In genomic region chr9:92426501-92426900, GRCh38 we compare ENCODE assay signal across 18 cellular contexts. TPM values are rescaled to one million over a fixed set of nuclear protein-coding genes. Genes with fewer than 3 reads are reported as not detected.
DNase-seq lines count a peak whose midpoint lies in the region; TF ChIP-seq lines count a peak whose summit lies in the region.
"Had no signal": no experiment of that assay in that cellular context is flagged by ENCODE, and none has a peak within 500 bp of the region (broad histone marks: within the 10 kb centered on the region; RNA-seq: fewer than 3 reads in every experiment).

No MANE protein-coding gene starts in this region.

- no peak overlapping the region for H3K18ac ChIP-seq in neuronal stem cell (ENCODE audit: low read length)

- H3K9me3 ChIP-seq in BE2C (no peaks in the 10 kb centered on the region), endodermal cell (ENCODE audit: control insufficient read depth, low read length) (no peaks in the 10 kb centered on the region), neuronal stem cell (replicated peaks in 1 of 2; ENCODE audit: control insufficient read depth in 2 of 2, insufficient read depth in 1 of 2, low read depth in 1 of 2, low read length in 2 of 2) (no peaks in the 10 kb centered on the region)
- H3K9me3 ChIP-seq: MG63, right lobe of liver had no signal

- H3K23ac ChIP-seq in neuronal stem cell (ENCODE audit: low read depth, low read length, poor library complexity) = no peak overlapping the region

- H3K9me3 Mint-ChIP-seq in endodermal cell = no peaks in the 10 kb centered on the region
- H3K9me3 Mint-ChIP-seq: activated T-cell treated with anti-CD3 and anti-CD28 coated beads, Interleukin-2, amount 50 U/mL, for 24 hours; natural killer cell treated with Interleukin-12 subunit alpha and Interleukin-12 subunit beta and Interleukin-15 and Interleukin-18, amount 100 ng/mL, for 72 hours had no signal

- H2BK5ac ChIP-seq in neuronal stem cell (ENCODE audit: low read length) = no peak overlapping the region

- no peak overlapping the region for H2BK12ac ChIP-seq in neuronal stem cell (ENCODE audit: low read length)

- H2BK15ac ChIP-seq in neuronal stem cell (ENCODE audit: low read length) = no peak overlapping the region

- no peak overlapping the region for H3K9ac ChIP-seq in endodermal cell (ENCODE audit: extremely low read depth, low read length, poor library complexity, severe bottlenecking)
- no peak overlapping the region for H3K9ac ChIP-seq in neuronal stem cell (ENCODE audit: low read depth, low read length, poor library complexity)

- no peaks in the 10 kb centered on the region for H3K4me1 Mint-ChIP-seq in endodermal cell

- no peaks in the 10 kb centered on the region for H3K27me3 Mint-ChIP-seq in endodermal cell (ENCODE audit: insufficient read depth)
- H3K27me3 Mint-ChIP-seq: activated T-cell treated with anti-CD3 and anti-CD28 coated beads, Interleukin-2, amount 50 U/mL, for 24 hours; natural killer cell treated with Interleukin-12 subunit alpha and Interleukin-12 subunit beta and Interleukin-15 and Interleukin-18, amount 100 ng/mL, for 72 hours had no signal

- H3K36me3 ChIP-seq in BE2C (no peaks in the 10 kb centered on the region), endodermal cell (ENCODE audit: control insufficient read depth, insufficient read depth, low read length) (no peaks in the 10 kb centered on the region), neuronal stem cell (replicated peaks in 1 of 2; ENCODE audit: control insufficient read depth in 2 of 2, insufficient read depth in 2 of 2, low read length in 2 of 2) (no peaks in the 10 kb centered on the region)
- H3K36me3 ChIP-seq: MG63, right lobe of liver had no signal

- no peak overlapping the region for H4K91ac ChIP-seq in neuronal stem cell (ENCODE audit: low read depth, low read length, poor library complexity)

- H2BK120ac ChIP-seq in neuronal stem cell (ENCODE audit: low read depth, low read length) = no peak overlapping the region

- H3K4me3 ChIP-seq in BE2C (ENCODE audit: low read depth, low read length) (no peak overlapping the region), endodermal cell (ENCODE audit: low read length) (no peak overlapping the region), neuronal stem cell (ENCODE audit: low read length in 2 of 2) (no peak overlapping the region)
- H3K4me3 ChIP-seq: MG63, right lobe of liver had no signal

- no peak overlapping the region for H3K4me2 ChIP-seq in neuronal stem cell (ENCODE audit: insufficient read depth, low read length, poor library complexity, severe bottlenecking)

- H3K4me1 ChIP-seq in BE2C (peaks cover 7% of the 10 kb centered on the region; the same call in 1 of the 2 replicates), endodermal cell (ENCODE audit: control insufficient read depth, insufficient read depth, low read length) (no peaks in the 10 kb centered on the region), neuronal stem cell (ENCODE audit: control insufficient read depth in 2 of 2, insufficient read depth in 1 of 2, low read depth in 1 of 2, low read length in 2 of 2) (no peaks in the 10 kb centered on the region)
- H3K4me1 ChIP-seq: right lobe of liver had no signal

- no peaks in the 10 kb centered on the region for H3K79me1 ChIP-seq in neuronal stem cell (ENCODE audit: low read depth, low read length)

- TF ChIP-seq CTCF in BE2C (IDR thresholded peaks at IDR 0.05; ENCODE audit: low read depth, low read length) = no peak
- TF ChIP-seq CTCF in endodermal cell (conservative IDR thresholded peaks at IDR 0.05) = no peak

- no peak overlapping the region for H3K14ac ChIP-seq in neuronal stem cell (ENCODE audit: low read length)

- H3K4ac ChIP-seq in neuronal stem cell (ENCODE audit: low read length) = no peak overlapping the region

- H3K27ac Mint-ChIP-seq in endodermal cell = no peak overlapping the region
- H3K27ac Mint-ChIP-seq: activated T-cell treated with anti-CD3 and anti-CD28 coated beads, Interleukin-2, amount 50 U/mL, for 24 hours had no signal

- H3K4me3 Mint-ChIP-seq in endodermal cell = no peak overlapping the region
- H3K4me3 Mint-ChIP-seq: activated T-cell treated with anti-CD3 and anti-CD28 coated beads, Interleukin-2, amount 50 U/mL, for 24 hours; natural killer cell treated with Interleukin-12 subunit alpha and Interleukin-12 subunit beta and Interleukin-15 and Interleukin-18, amount 100 ng/mL, for 72 hours had no signal

- 93 to 95% methylated on average over 3 to 5 of the region's 5 CpGs for WGBS in endodermal cell (ENCODE audit: insufficient coverage in 1 of 2, insufficient read length in 1 of 2), 2 experiments
- WGBS in neuronal stem cell (ENCODE audit: extremely low coverage in 2 of 2, insufficient read length in 2 of 2, insufficient replicate concordance in 1 of 2), 2 donors = no CpG with 5 or more reads among the region's 5 CpGs

- no peak overlapping the region for H2AK5ac ChIP-seq in neuronal stem cell (ENCODE audit: low read depth, low read length)

- H3K27me3 ChIP-seq in BE2C (no peaks in the 10 kb centered on the region), endodermal cell (ENCODE audit: control insufficient read depth, insufficient read depth, low read length, poor library complexity, severe bottlenecking) (no peaks in the 10 kb centered on the region), neuronal stem cell (ENCODE audit: control insufficient read depth in 3 of 3, insufficient read depth in 3 of 3, low read depth in 1 of 3, low read length in 3 of 3) (no peaks in the 10 kb centered on the region)
- H3K27me3 ChIP-seq: MG63, right lobe of liver had no signal

- peak overlapping the region; percentile 7 for H3K27ac ChIP-seq in endodermal cell (ENCODE audit: low read depth, low read length)
- no peak overlapping the region for H3K27ac ChIP-seq in neuronal stem cell (replicated peaks; ENCODE audit: low read length)
- H3K27ac ChIP-seq: right lobe of liver had no signal

- no peak overlapping the region for H2AFZ ChIP-seq in neuronal stem cell (ENCODE audit: low read length)

- no peaks in the 10 kb centered on the region for H3K36me3 Mint-ChIP-seq in endodermal cell (ENCODE audit: low read depth)
- H3K36me3 Mint-ChIP-seq: natural killer cell treated with Interleukin-12 subunit alpha and Interleukin-12 subunit beta and Interleukin-15 and Interleukin-18, amount 100 ng/mL, for 72 hours had no signal

- no peak overlapping the region for H4K8ac ChIP-seq in neuronal stem cell (ENCODE audit: low read depth, low read length)

- DNase-seq in BE2C (peak; percentile 28), NCI-H1105 treated with DMSO at 0.1 percent for 48 hours (lab: John Stamatoyannopoulos, UW) (peak; percentile 46), NCI-H69 (lab: John Stamatoyannopoulos, UW) (peak; percentile 99), endodermal cell (no peak), neuronal stem cell (ENCODE audit: low spot score) (no peak), pons (ENCODE audit: low spot score) (no peak), EL (no peak)
- DNase-seq in effector CD4-positive, alpha-beta T cell = no peak
- DNase-seq: activated T-cell treated with anti-CD3 and anti-CD28 coated beads, Interleukin-2, amount 50 U/mL, for 24 hours; central memory CD4-positive, alpha-beta T cell; MG63; right lobe of liver; stimulated activated CD4-positive, alpha-beta T cell treated with anti-CD3 and anti-CD28 coated beads, Interleukin-2, amount 100 ng/mL, for 48 hours; stimulated activated CD8-positive, alpha-beta memory T cell treated with anti-CD3 and anti-CD28 coated beads, Interleukin-4, amount 100 ng/mL, for 48 hours; T1000 had no signal

RNA-seq across cellular contexts. Expression of gene OMD, which starts 2.2 kb away (rescaled TPM):
- not detected for polyA plus RNA-seq in BE2C (2012; ENCODE audit: insufficient read depth, insufficient read length, low read depth)
- not detected for total RNA-seq in endodermal cell
- polyA plus RNA-seq in endodermal cell (2013, experiment 1 of 2) = not detected
- not detected for polyA plus RNA-seq in endodermal cell (2013, experiment 2 of 2)
- polyA plus RNA-seq in neuronal stem cell (2013, experiment 1 of 2) = not detected
- polyA plus RNA-seq in neuronal stem cell (2013, experiment 2 of 2) = not detected
- total RNA-seq: HT1080; lung microvascular endothelial cell; natural killer cell treated with Interleukin-12 subunit alpha and Interleukin-12 subunit beta and Interleukin-15 and Interleukin-18, amount 100 ng/mL, for 72 hours had no signal

RNA-seq across cellular contexts. Expression of gene OGN, which starts 22.1 kb away (rescaled TPM):
- not detected for polyA plus RNA-seq in BE2C (2012; ENCODE audit: insufficient read depth, insufficient read length, low read depth)
- total RNA-seq in endodermal cell = not detected
- 0.93 TPM for polyA plus RNA-seq in endodermal cell (2013, experiment 1 of 2)
- 1.2 TPM for polyA plus RNA-seq in endodermal cell (2013, experiment 2 of 2)
- not detected for polyA plus RNA-seq in neuronal stem cell (2013, experiment 1 of 2)
- polyA plus RNA-seq in neuronal stem cell (2013, experiment 2 of 2) = not detected
- total RNA-seq: HT1080; lung microvascular endothelial cell; natural killer cell treated with Interleukin-12 subunit alpha and Interleukin-12 subunit beta and Interleukin-15 and Interleukin-18, amount 100 ng/mL, for 72 hours had no signal

RNA-seq across cellular contexts. Expression of gene ASPN, which starts 55.8 kb away (rescaled TPM):
- polyA plus RNA-seq in BE2C (2012; ENCODE audit: insufficient read depth, insufficient read length, low read depth) = not detected
- not detected for total RNA-seq in endodermal cell
- 0.61 TPM for polyA plus RNA-seq in endodermal cell (2013, experiment 1 of 2)
- 0.21 TPM for polyA plus RNA-seq in endodermal cell (2013, experiment 2 of 2)
- polyA plus RNA-seq in neuronal stem cell (2013, experiment 1 of 2) = not detected
- polyA plus RNA-seq in neuronal stem cell (2013, experiment 2 of 2) = not detected
- total RNA-seq: HT1080; lung microvascular endothelial cell; natural killer cell treated with Interleukin-12 subunit alpha and Interleukin-12 subunit beta and Interleukin-15 and Interleukin-18, amount 100 ng/mL, for 72 hours had no signal

Comparison
In these comparisons a context has a peak if more than half of its experiments do, and no peak if none do; other contexts are left out.
1. DNase-seq: peak in BE2C (single experiment), NCI-H1105 treated with DMSO at 0.1 percent for 48 hours (single experiment) and NCI-H69 (single experiment); none in endodermal cell (single experiment), effector CD4-positive, alpha-beta T cell (single experiment), neuronal stem cell (single experiment), pons (single experiment) and EL (single experiment).